ENCODE assay signal across 23 cellular contexts in genomic region chr16:74020086-74020670, GRCh38.
"Had no signal": no experiment of that assay in that cellular context is flagged by ENCODE, and none has a peak within 500 bp of the region (broad histone marks: within the 10 kb centered on the region; RNA-seq: fewer than 3 reads in every experiment).

No MANE protein-coding gene starts in this region.

- H3K9me3 ChIP-seq: colonic mucosa, heart right ventricle, left lung, right lobe of liver, thoracic aorta, tibial nerve, upper lobe of right lung, uterus had no signal

- H3K36me3 ChIP-seq: colonic mucosa, heart right ventricle, left lung, right lobe of liver, thoracic aorta, tibial nerve, upper lobe of right lung, uterus had no signal

- H3K27me3 ChIP-seq: colonic mucosa, left lung, right lobe of liver, tibial nerve, upper lobe of right lung had no signal

- DNase-seq: colonic mucosa; effector CD8-positive, alpha-beta T cell; endodermal cell; foreskin melanocyte; glutamatergic neuron; heart right ventricle; hippocampal formation; kidney; left lung; naive thymus-derived CD8-positive, alpha-beta T cell; nephron progenitor cell; right lobe of liver; small intestine; stimulated activated CD4-positive, alpha-beta T cell treated with anti-CD3 and anti-CD28 coated beads, Interleukin-15, amount 100 ng/mL, for 24 hours; stimulated activated CD4-positive, alpha-beta T cell treated with anti-CD3 and anti-CD28 coated beads, Interleukin-2, amount 100 ng/mL, for 48 hours; stimulated activated naive B cell treated with anti-CD40 and anti-IgM and Interleukin-4, amounts not matched to agents 10 μg/mL and 1 μg/mL and 100 μg/mL, for 72 hours; upper lobe of right lung; uterus had no signal

- H3K4me3 ChIP-seq: colonic mucosa, heart right ventricle, left lung, right lobe of liver, thoracic aorta, tibial nerve, upper lobe of right lung, uterus had no signal

- H3K4me1 ChIP-seq: colonic mucosa, heart right ventricle, left lung, parathyroid adenoma, right lobe of liver, tibial nerve, upper lobe of right lung, uterus had no signal

- H3K9ac ChIP-seq: parathyroid adenoma had no signal

- H3K27ac ChIP-seq: colonic mucosa, epithelial cell of prostate, heart right ventricle, left lung, parathyroid adenoma, right lobe of liver, thoracic aorta, tibial nerve, upper lobe of right lung, uterus had no signal

- H2AFZ ChIP-seq: parathyroid adenoma had no signal

- ATAC-seq: esophagus mucosa; heart right ventricle; naive thymus-derived CD8-positive, alpha-beta T cell; right lobe of liver; stimulated activated naive B cell treated with anti-CD40 and anti-IgM and Interleukin-4, amounts not matched to agents 10 μg/mL and 1 μg/mL and 100 μg/mL, for 72 hours; upper lobe of right lung had no signal
